24 cellular contexts compared by ENCODE assay signal in the genomic region with DNA sequence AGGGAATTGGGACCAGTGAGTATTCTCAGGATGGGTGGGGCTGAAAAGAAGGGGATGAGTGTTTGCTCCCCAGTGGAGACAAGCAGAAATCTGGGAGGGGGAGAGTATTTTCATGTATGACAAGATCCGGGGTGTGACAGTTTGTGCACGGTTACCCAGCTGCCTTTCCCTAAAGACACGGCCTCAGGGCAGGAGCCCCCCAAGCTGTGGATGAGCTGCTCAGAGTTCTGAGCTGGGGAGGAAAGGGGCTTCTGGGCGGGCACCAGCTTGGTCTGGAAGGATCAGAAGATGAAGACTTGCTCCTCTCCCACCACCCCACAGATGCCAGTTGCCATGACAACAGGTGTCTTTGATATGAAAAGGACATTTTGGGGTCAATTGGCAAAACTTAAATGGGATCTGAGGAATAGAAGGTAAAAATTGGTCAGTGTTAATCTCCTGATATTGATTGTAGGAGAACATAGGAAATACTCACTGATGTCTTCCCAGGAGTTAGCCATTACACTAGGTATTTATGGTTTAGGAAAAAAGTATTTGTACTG.
"Had no signal": no experiment of that assay in that cellular context is flagged by ENCODE, and none has a peak within 500 bp of the region (broad histone marks: within the 10 kb centered on the region; RNA-seq: fewer than 3 reads in every experiment).

No MANE protein-coding gene starts in this region.

- DNase-seq: effector CD8-positive, alpha-beta T cell; foreskin keratinocyte; heart left ventricle; kidney; natural killer cell; occipital lobe; ovary; psoas muscle; spleen; stimulated activated CD4-positive, alpha-beta T cell treated with anti-CD3 and anti-CD28 coated beads, Interleukin-4, amount 100 ng/mL, for 4 hours; stimulated activated naive CD4-positive, alpha-beta T cell; stimulated activated naive CD8-positive, alpha-beta T cell treated with anti-CD3 and anti-CD28 coated beads, Interleukin-15, amount 100 ng/mL, for 72 hours; transverse colon; upper lobe of right lung; uterus had no signal

- H3K4me3 Mint-ChIP-seq: dendritic cell treated with granulocyte-macrophage colony-stimulating factor and Interleukin-4, amounts not matched to agents 40 ng/mL and 50 ng/mL, for 4 days; memory B cell; natural killer cell; stimulated activated naive CD8-positive, alpha-beta T cell treated with anti-CD3 and anti-CD28 coated beads, Interleukin-15, amount 100 ng/mL, for 72 hours had no signal

- ATAC-seq: foreskin keratinocyte; gastroesophageal sphincter; left lobe of liver; natural killer cell; stimulated activated naive CD8-positive, alpha-beta T cell treated with anti-CD3 and anti-CD28 coated beads, Interleukin-15, amount 100 ng/mL, for 72 hours; upper lobe of right lung had no signal

- H3K4me3 ChIP-seq: esophagus muscularis mucosa, gastroesophageal sphincter, heart left ventricle, hepatocyte, lung, ovary, psoas muscle, skin epidermis, spleen, suprapubic skin, transverse colon, upper lobe of right lung, uterus had no signal

- H3K9me3 ChIP-seq: esophagus muscularis mucosa, gastroesophageal sphincter, heart left ventricle, ovary, psoas muscle, spleen, suprapubic skin, transverse colon, upper lobe of right lung, uterus had no signal

- H3K4me1 ChIP-seq: esophagus muscularis mucosa, gastroesophageal sphincter, suprapubic skin, uterus had no signal

- H3K36me3 ChIP-seq: ovary, uterus had no signal

- H3K9me3 Mint-ChIP-seq: dendritic cell treated with granulocyte-macrophage colony-stimulating factor and Interleukin-4, amounts not matched to agents 40 ng/mL and 50 ng/mL, for 4 days; memory B cell; natural killer cell; stimulated activated naive CD8-positive, alpha-beta T cell treated with anti-CD3 and anti-CD28 coated beads, Interleukin-15, amount 100 ng/mL, for 72 hours had no signal

- H3K4me2 ChIP-seq: hepatocyte had no signal

- H2AFZ ChIP-seq: hepatocyte had no signal

- H3K27me3 Mint-ChIP-seq: dendritic cell treated with granulocyte-macrophage colony-stimulating factor and Interleukin-4, amounts not matched to agents 40 ng/mL and 50 ng/mL, for 4 days; memory B cell; stimulated activated naive CD8-positive, alpha-beta T cell treated with anti-CD3 and anti-CD28 coated beads, Interleukin-15, amount 100 ng/mL, for 72 hours had no signal

- H3K27me3 ChIP-seq: esophagus muscularis mucosa, foreskin keratinocyte, gastroesophageal sphincter, heart left ventricle, hepatocyte, ovary, spleen, suprapubic skin, transverse colon, upper lobe of right lung, uterus had no signal

- H3K27ac ChIP-seq: esophagus muscularis mucosa, foreskin keratinocyte, gastroesophageal sphincter, heart left ventricle, hepatocyte, ovary, psoas muscle, skin epidermis, spleen, suprapubic skin, transverse colon, upper lobe of right lung, uterus had no signal

- H3K27ac Mint-ChIP-seq: dendritic cell treated with granulocyte-macrophage colony-stimulating factor and Interleukin-4, amounts not matched to agents 40 ng/mL and 50 ng/mL, for 4 days; natural killer cell; stimulated activated naive CD8-positive, alpha-beta T cell treated with anti-CD3 and anti-CD28 coated beads, Interleukin-15, amount 100 ng/mL, for 72 hours had no signal
